Comparison of ENCODE assay signal across 14 cellular contexts in the genomic region with DNA sequence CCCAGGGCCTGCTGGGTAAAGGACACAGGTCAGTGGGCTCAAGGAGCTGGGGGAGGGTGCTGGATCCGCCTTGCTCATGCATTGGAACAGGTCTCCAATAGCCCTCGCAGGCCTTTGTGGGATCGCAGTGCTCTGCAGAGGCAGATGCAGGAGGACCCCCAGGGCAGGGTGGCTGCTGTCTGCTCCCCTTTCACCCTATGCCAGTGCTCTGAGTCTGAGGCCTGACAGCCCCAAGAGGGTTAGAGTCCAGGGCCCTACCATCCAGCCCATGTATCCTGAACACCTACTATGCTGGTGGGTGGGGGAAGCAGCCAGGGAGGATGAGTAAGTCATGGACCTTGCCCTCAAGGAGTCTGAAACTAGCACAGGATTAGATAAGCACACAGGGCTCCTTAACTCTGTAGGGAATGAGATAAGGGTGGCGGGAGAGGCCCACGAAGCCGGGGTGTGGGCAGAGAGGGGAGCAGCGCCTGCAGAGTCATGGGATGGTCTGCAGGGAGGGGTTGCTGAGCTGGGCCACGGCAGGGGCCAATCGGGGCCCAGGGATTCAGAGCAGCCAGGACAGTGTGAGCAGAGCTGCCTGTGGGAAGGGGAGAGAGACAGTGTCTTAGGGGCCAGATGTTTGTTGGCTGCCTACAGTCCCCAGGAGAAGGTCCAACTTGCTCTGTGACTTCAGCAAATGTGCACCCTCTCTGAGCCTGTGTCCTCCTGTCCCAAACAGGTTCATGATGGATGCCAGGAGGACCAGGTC. TPM values are rescaled to one million over a fixed set of nuclear protein-coding genes. Genes with fewer than 3 reads are reported as not detected.
A peak's percentile ranks its signal among the peaks of the same experiment; 100 is the strongest.
DNase-seq lines count a peak whose midpoint lies in the region; ATAC-seq, FAIRE-seq and TF ChIP-seq lines count a peak whose summit lies in the region.
"Had no signal": no experiment of that assay in that cellular context is flagged by ENCODE, and none has a peak within 500 bp of the region (broad histone marks: within the 10 kb centered on the region; RNA-seq: fewer than 3 reads in every experiment).

No MANE protein-coding gene starts in this region.

- TF ChIP-seq CTCF in progenitor cell of endocrine pancreas (IDR thresholded peaks at IDR 0.05; ENCODE audit: unreplicated experiment): no peak

- TF ChIP-seq POLR2A in GM18505 (IDR thresholded peaks at IDR 0.05; ENCODE audit: borderline replicate concordance, extremely low read depth, insufficient read depth, insufficient read length): no peak

- no peaks in the 10 kb centered on the region for H3K9me3 Mint-ChIP-seq in progenitor cell of endocrine pancreas (ENCODE audit: low read depth)
- H3K9me3 Mint-ChIP-seq: naive thymus-derived CD8-positive, alpha-beta T cell had no signal

- H3K27ac ChIP-seq in duodenal mucosa (ENCODE audit: low read depth, low read length): peak overlapping the region; percentile 92

- peaks cover 21 to 24% of the 10 kb centered on the region in 2 donors for H3K36me3 ChIP-seq in duodenal mucosa (ENCODE audit: control insufficient read depth in 1 of 2, insufficient read depth in 2 of 2, low read length in 2 of 2)
- H3K36me3 ChIP-seq: tibial artery had no signal

- no peaks in the 10 kb centered on the region for H3K9me3 ChIP-seq in duodenal mucosa (ENCODE audit: control insufficient read depth in 1 of 2, low read length in 2 of 2)
- H3K9me3 ChIP-seq: tibial artery had no signal

- peak overlapping the region; percentile 38 to 55 for H3K4me3 ChIP-seq in duodenal mucosa (ENCODE audit: low read depth in 1 of 2, low read length in 2 of 2)

- no peaks in the 10 kb centered on the region for H3K36me3 Mint-ChIP-seq in progenitor cell of endocrine pancreas (ENCODE audit: insufficient read depth)
- H3K36me3 Mint-ChIP-seq: naive thymus-derived CD8-positive, alpha-beta T cell had no signal

- H3K4me1 ChIP-seq in duodenal mucosa (ENCODE audit: control insufficient read depth in 1 of 2, insufficient read depth in 2 of 2, low read length in 2 of 2): peaks cover 27 to 29% of the 10 kb centered on the region in 2 donors

- ATAC-seq in GM18505 (IDR thresholded peaks at IDR 0.05; ENCODE audit: unreplicated experiment): no peak
- ATAC-seq in HG02759 (IDR thresholded peaks at IDR 0.05; ENCODE audit: unreplicated experiment): no peak

- H3K27me3 Mint-ChIP-seq in progenitor cell of endocrine pancreas: peaks cover 3% of the 10 kb centered on the region
- H3K27me3 Mint-ChIP-seq: naive thymus-derived CD8-positive, alpha-beta T cell had no signal

- peak overlapping the region; percentile 90 for H3K27ac Mint-ChIP-seq in progenitor cell of endocrine pancreas

- peaks cover 42% of the 10 kb centered on the region for H3K4me1 Mint-ChIP-seq in progenitor cell of endocrine pancreas (ENCODE audit: low read depth)

- FAIRE-seq in GM19239 (lab: Jason Lieb, UNC): no peak

- H3K9ac ChIP-seq in duodenal mucosa (ENCODE audit: low read depth in 1 of 2, low read length in 2 of 2): peak overlapping the region; percentile 33 to 67

- DNase-seq in MV-4-11 (lab: John Stamatoyannopoulos, UW) (peak; percentile 21), progenitor cell of endocrine pancreas (ENCODE audit: low spot score, unreplicated experiment) (no peak), GM19239 (ENCODE audit: insufficient read length, low spot score) (no peak)
- DNase-seq: activated effector memory CD4-positive, alpha-beta T cell treated with anti-CD3 and anti-CD28 coated beads, Interleukin-2, amount 50 U/mL, for 16 hours; dermis blood vessel endothelial cell; glutamatergic neuron; H7; naive thymus-derived CD8-positive, alpha-beta T cell; NCI-H1436; stimulated activated CD4-positive, alpha-beta T cell treated with anti-CD3 and anti-CD28 coated beads, Interleukin-4, amount 100 ng/mL, for 4 hours; tibial artery had no signal

- H3K4me3 Mint-ChIP-seq in progenitor cell of endocrine pancreas (ENCODE audit: low read depth): peak overlapping the region; percentile 51

- no peaks in the 10 kb centered on the region for H3K27me3 ChIP-seq in duodenal mucosa (ENCODE audit: control insufficient read depth in 1 of 2, insufficient read depth in 2 of 2, low read length in 2 of 2)
- H3K27me3 ChIP-seq: tibial artery had no signal

RNA-seq across cellular contexts. Expression of gene EHD1, which starts 10.5 kb away (rescaled TPM):
- total RNA-seq in progenitor cell of endocrine pancreas: 55.0 and 57.2 TPM in 2 replicates

RNA-seq across cellular contexts. Expression of gene ATG2A, which starts 28.1 kb away (rescaled TPM):
- 33.2 and 35.0 TPM in 2 replicates for total RNA-seq in progenitor cell of endocrine pancreas

RNA-seq across cellular contexts. Expression of gene PPP2R5B, which starts 35.6 kb away (rescaled TPM):
- total RNA-seq in progenitor cell of endocrine pancreas: 14.1 and 15.9 TPM in 2 replicates

RNA-seq across cellular contexts. Expression of gene CDC42BPG, which starts 44.5 kb away (rescaled TPM):
- 20.1 and 21.1 TPM in 2 replicates for total RNA-seq in progenitor cell of endocrine pancreas

RNA-seq across cellular contexts. Expression of gene GPHA2, which starts 46.8 kb away (rescaled TPM):
- 0.41 TPM in 1 of 2 replicates, not detected in the other for total RNA-seq in progenitor cell of endocrine pancreas
- total RNA-seq: dermis blood vessel endothelial cell, H7 had no signal
